In the genomic region with DNA sequence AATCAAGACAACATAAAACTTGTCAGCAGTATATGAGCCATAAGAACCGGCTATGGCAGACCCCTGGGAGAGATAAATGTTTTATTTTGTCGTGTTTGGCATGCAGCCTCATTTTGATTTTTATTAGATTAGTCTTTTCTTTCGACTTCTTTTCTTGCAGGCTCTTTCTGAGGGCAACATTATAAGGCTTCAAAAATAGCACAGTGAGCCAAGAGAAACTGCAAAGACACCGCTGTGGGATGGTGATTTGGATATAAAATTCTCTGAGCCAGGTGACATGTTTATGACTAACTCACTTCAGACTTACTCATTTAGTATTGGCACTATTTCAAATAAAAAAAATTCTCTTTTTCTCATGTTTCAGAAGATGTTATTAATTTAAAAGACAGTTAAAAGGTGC, we compare ENCODE assay signal across 20 cellular contexts.
"Had no signal": no experiment of that assay in that cellular context is flagged by ENCODE, and none has a peak within 500 bp of the region (broad histone marks: within the 10 kb centered on the region; RNA-seq: fewer than 3 reads in every experiment).

No MANE protein-coding gene starts in this region.

- H3K27me3 Mint-ChIP-seq: dendritic cell treated with granulocyte-macrophage colony-stimulating factor and Interleukin-4, amounts not matched to agents 40 ng/mL and 50 ng/mL, for 4 days had no signal

- H3K27me3 ChIP-seq: heart left ventricle, right atrium auricular region, sigmoid colon, transverse colon had no signal

- H3K9me3 Mint-ChIP-seq: dendritic cell treated with granulocyte-macrophage colony-stimulating factor and Interleukin-4, amounts not matched to agents 40 ng/mL and 50 ng/mL, for 4 days; effector memory CD8-positive, alpha-beta T cell; neural crest cell had no signal

- H3K36me3 Mint-ChIP-seq: naive thymus-derived CD8-positive, alpha-beta T cell; stimulated activated naive B cell treated with anti-CD40 and anti-IgM and Interleukin-4, amounts not matched to agents 10 μg/mL and 1 μg/mL and 100 μg/mL, for 72 hours had no signal

- H3K27ac ChIP-seq: heart left ventricle, right atrium auricular region, sigmoid colon, skin epidermis, stomach, thoracic aorta, transverse colon had no signal

- H3K4me3 ChIP-seq: heart left ventricle, mucosa of descending colon, right atrium auricular region, sigmoid colon, skin epidermis, stomach, thoracic aorta, transverse colon had no signal

- H3K36me3 ChIP-seq: heart left ventricle, right atrium auricular region, sigmoid colon, stomach, thoracic aorta, transverse colon had no signal

- H3K4me1 Mint-ChIP-seq: naive thymus-derived CD8-positive, alpha-beta T cell; stimulated activated naive B cell treated with anti-CD40 and anti-IgM and Interleukin-4, amounts not matched to agents 10 μg/mL and 1 μg/mL and 100 μg/mL, for 72 hours had no signal

- DNase-seq: effector memory CD8-positive, alpha-beta T cell; foreskin melanocyte; heart left ventricle; hippocampal formation; kidney glomerular epithelial cell; mucosa of descending colon; naive thymus-derived CD8-positive, alpha-beta T cell; posterior cingulate gyrus; sigmoid colon; stimulated activated CD4-positive, alpha-beta T cell treated with anti-CD3 and anti-CD28 coated beads, Interleukin-2, amount 100 ng/mL, for 24 hours; stimulated activated CD4-positive, alpha-beta T cell treated with anti-CD3 and anti-CD28 coated beads, Interleukin-4, amount 100 ng/mL, for 4 hours; stimulated activated naive B cell treated with anti-CD40 and anti-IgM and Interleukin-4, amounts not matched to agents 10 μg/mL and 1 μg/mL and 100 μg/mL, for 72 hours; stomach; substantia nigra; transverse colon had no signal

- H3K27ac Mint-ChIP-seq: dendritic cell treated with granulocyte-macrophage colony-stimulating factor and Interleukin-4, amounts not matched to agents 40 ng/mL and 50 ng/mL, for 4 days; effector memory CD8-positive, alpha-beta T cell; naive thymus-derived CD8-positive, alpha-beta T cell; stimulated activated naive B cell treated with anti-CD40 and anti-IgM and Interleukin-4, amounts not matched to agents 10 μg/mL and 1 μg/mL and 100 μg/mL, for 72 hours had no signal

- ATAC-seq: effector memory CD8-positive, alpha-beta T cell; heart left ventricle; mucosa of descending colon; naive thymus-derived CD8-positive, alpha-beta T cell had no signal

- H3K9me3 ChIP-seq: heart left ventricle, mucosa of descending colon, right atrium auricular region, sigmoid colon, stomach, thoracic aorta, transverse colon had no signal

- H3K4me3 Mint-ChIP-seq: dendritic cell treated with granulocyte-macrophage colony-stimulating factor and Interleukin-4, amounts not matched to agents 40 ng/mL and 50 ng/mL, for 4 days; effector memory CD8-positive, alpha-beta T cell; naive thymus-derived CD8-positive, alpha-beta T cell; neural crest cell; stimulated activated naive B cell treated with anti-CD40 and anti-IgM and Interleukin-4, amounts not matched to agents 10 μg/mL and 1 μg/mL and 100 μg/mL, for 72 hours had no signal

- H3K4me1 ChIP-seq: heart left ventricle, right atrium auricular region, sigmoid colon, stomach, transverse colon had no signal
